Comparison of ENCODE assay signal across 8 cellular contexts in genomic region chr1:28173151-28173979, GRCh38. TPM values are rescaled to one million over a fixed set of nuclear protein-coding genes. Genes with fewer than 3 reads are reported as not detected.
DNase-seq lines count a peak whose midpoint lies in the region; FAIRE-seq and TF ChIP-seq lines count a peak whose summit lies in the region.

No MANE protein-coding gene starts in this region.

- no peaks in the 10 kb centered on the region for H3K9me3 Mint-ChIP-seq in CD14-positive monocyte

- peak overlapping the region; percentile 96 to 98 for H3K4me3 Mint-ChIP-seq in CD14-positive monocyte

- H3K36me3 ChIP-seq in Karpas-422 (ENCODE audit: insufficient read depth, low read length) (peaks cover 13% of the 10 kb centered on the region), colonic mucosa (no peaks in the 10 kb centered on the region), mucosa of stomach (ENCODE audit: control insufficient read depth, insufficient read depth, low read length) (no peaks in the 10 kb centered on the region), MG63 (no peaks in the 10 kb centered on the region)

- peaks cover 34 to 67% of the 10 kb centered on the region in 2 donors for H3K36me3 Mint-ChIP-seq in CD14-positive monocyte

- H3K4me1 ChIP-seq in Karpas-422 (ENCODE audit: low read length) (peaks cover 75% of the 10 kb centered on the region), colonic mucosa (peaks cover 15% of the 10 kb centered on the region), mucosa of stomach (ENCODE audit: control insufficient read depth, insufficient read depth, low read length) (peaks cover 42% of the 10 kb centered on the region)

- H3K9ac ChIP-seq in Karpas-422 (ENCODE audit: low read length) = peak overlapping the region; percentile 88
- H3K9ac ChIP-seq in colonic mucosa (ENCODE audit: low read depth in 2 of 2, low read length in 2 of 2) = no peak overlapping the region
- peak overlapping the region; percentile 39 for H3K9ac ChIP-seq in mucosa of stomach (ENCODE audit: low read length)

- H3K27me3 Mint-ChIP-seq in CD14-positive monocyte (ENCODE audit: low read depth in 3 of 3) = peaks cover 0 to 8% (median 4%) of the 10 kb centered on the region in 3 donors

- no peaks in the 10 kb centered on the region for H3K27me3 ChIP-seq in Karpas-422 (ENCODE audit: low read length)
- H3K27me3 ChIP-seq in colonic mucosa = no peaks in the 10 kb centered on the region
- H3K27me3 ChIP-seq in mucosa of stomach (ENCODE audit: control insufficient read depth, insufficient read depth, low read length) = no peaks in the 10 kb centered on the region
- H3K27me3 ChIP-seq in MG63 = no peaks in the 10 kb centered on the region

- TF ChIP-seq CTCF in CD14-positive monocyte (IDR thresholded peaks at IDR 0.05) = no peak
- TF ChIP-seq CTCF in colonic mucosa (IDR thresholded peaks at IDR 0.05) = no peak

- H3K27ac Mint-ChIP-seq in CD14-positive monocyte = peak overlapping the region; percentile 97 to 99 (median 98)

- H3K27ac ChIP-seq in Karpas-422 (ENCODE audit: low read length) (peak overlapping the region; percentile 96), colonic mucosa (peak overlapping the region; percentile 75)

- peak overlapping the region; percentile 89 for H3K4me2 ChIP-seq in Karpas-422 (ENCODE audit: low read depth, low read length, poor library complexity, severe bottlenecking)

- no peak overlapping the region for H2AFZ ChIP-seq in Karpas-422 (ENCODE audit: low read length)

- H3K9me3 ChIP-seq in Karpas-422 (ENCODE audit: low read length) (no peaks in the 10 kb centered on the region), colonic mucosa (no peaks in the 10 kb centered on the region), mucosa of stomach (ENCODE audit: control insufficient read depth, low read length) (no peaks in the 10 kb centered on the region), MG63 (no peaks in the 10 kb centered on the region)

- H3K79me2 ChIP-seq in Karpas-422 (ENCODE audit: low read length) = peaks cover 54% of the 10 kb centered on the region

- peaks cover 84% of the 10 kb centered on the region for H3K4me1 Mint-ChIP-seq in CD14-positive monocyte

- no peaks in the 10 kb centered on the region for H4K20me1 ChIP-seq in Karpas-422 (ENCODE audit: insufficient read depth, low read depth, low read length)

- no peaks in the 10 kb centered on the region for H3K9me2 ChIP-seq in Karpas-422 (replicated peaks; ENCODE audit: insufficient read depth, low read length)

- H3K4me3 ChIP-seq in Karpas-422 (ENCODE audit: low read length) (peak overlapping the region; percentile 93; the same call in 1 of the 2 replicates), colonic mucosa (no peak overlapping the region), mucosa of stomach (ENCODE audit: low read length) (no peak overlapping the region), MG63 (no peak overlapping the region)

- intact Hi-C loops in CD14-positive monocyte (cut with micrococcal nuclease) = loop anchor here (5.0 kb wide), 2 partner anchors 36 to 81 kb away; no protein-coding TSS in a partner anchor
- intact Hi-C loops in colonic mucosa (cut with DNase I) = no loop called here

- FAIRE-seq in urothelium cell line (lab: Jason Lieb, UNC) = no peak

- DNase-seq in CD14-positive monocyte (ENCODE audit: low spot score) (peak; percentile 82), Karpas-422 (peak; percentile 65), colonic mucosa (no peak), MG63 (no peak), urothelium cell line (ENCODE audit: low spot score) (no peak), AG08395 (ENCODE audit: low spot score) (no peak)
- DNase-seq in effector CD8-positive, alpha-beta T cell (lab: John Stamatoyannopoulos, UW) = no peak

RNA-seq across cellular contexts. Expression of gene PTAFR, which starts 3.1 kb away (rescaled TPM):
- 100 to 1,000 TPM; 331 to 347 TPM for polyA plus RNA-seq in CD14-positive monocyte
- total RNA-seq in Karpas-422 (2014; rRNA removed; shearing (Covaris generic); ENCODE audit: low replicate concordance) = 37.8 and 74.2 TPM in 2 replicates
- total RNA-seq in colonic mucosa = 1 to 10 TPM; 2.2 to 3.9 TPM
- 0.49 TPM in 1 of 2 replicates, not detected in the other for total RNA-seq in MG63 (2014; rRNA removed; shearing (Covaris generic); ENCODE audit: low replicate concordance)

RNA-seq across cellular contexts. Expression of gene DNAJC8, which starts 59.5 kb away (rescaled TPM):
- 100 to 1,000 TPM; 113 to 118 TPM for polyA plus RNA-seq in CD14-positive monocyte
- total RNA-seq in Karpas-422 (2014; rRNA removed; shearing (Covaris generic); ENCODE audit: low replicate concordance) = 56.9 and 71.8 TPM in 2 replicates
- total RNA-seq in colonic mucosa = 10 to 100 TPM; 53.1 to 57.2 TPM
- total RNA-seq in MG63 (2014; rRNA removed; shearing (Covaris generic); ENCODE audit: low replicate concordance) = 115 and 155 TPM in 2 replicates

Comparison
In these comparisons a context has a peak if more than half of its experiments do, and no peak if none do; other contexts are left out.
1. DNase-seq: peak in CD14-positive monocyte (single experiment) and Karpas-422 (single experiment); none in colonic mucosa (single experiment), MG63 (single experiment), urothelium cell line (single experiment), AG08395 (single experiment) and effector CD8-positive, alpha-beta T cell (single experiment).
2. H3K9ac ChIP-seq: peak in Karpas-422 (single experiment) and mucosa of stomach (single experiment); none in colonic mucosa (0 of 2).